In the genomic region with DNA sequence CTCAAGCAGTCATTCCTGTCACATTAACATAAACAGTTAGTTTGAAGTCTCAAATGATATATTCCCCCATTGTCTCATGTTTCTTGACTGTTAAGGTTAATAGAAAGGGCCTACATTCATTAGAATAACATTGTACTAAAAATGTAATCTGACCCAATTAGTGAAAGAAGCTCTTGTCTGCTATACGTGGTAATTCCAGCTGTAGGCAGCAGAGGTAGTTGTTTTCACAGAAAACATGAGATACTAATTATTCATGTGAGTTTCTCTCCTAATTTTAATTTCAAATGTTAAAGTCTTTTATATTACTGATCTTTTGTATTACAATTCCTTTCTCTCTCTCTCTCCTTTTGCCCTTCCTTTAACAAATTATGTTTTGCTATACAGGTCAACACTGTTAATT, we compare ENCODE assay signal across 8 cellular contexts. TPM values are rescaled to one million over a fixed set of nuclear protein-coding genes. Genes with fewer than 3 reads are reported as not detected.
DNase-seq lines count a peak whose midpoint lies in the region; ATAC-seq lines count a peak whose summit lies in the region.

No MANE protein-coding gene starts in this region.

- H3K9me3 ChIP-seq in adipocyte (ENCODE audit: control insufficient read depth, low read length) = no peaks in the 10 kb centered on the region

- no peak overlapping the region for H3K4me3 ChIP-seq in adipocyte (ENCODE audit: low read length)

- no peak overlapping the region for H3K9ac ChIP-seq in adipocyte (ENCODE audit: low read length)

- ATAC-seq in HG03521 (IDR thresholded peaks at IDR 0.05; ENCODE audit: unreplicated experiment) (no peak), GM21786 (IDR thresholded peaks at IDR 0.05; ENCODE audit: unreplicated experiment) (no peak)

- H3K36me3 ChIP-seq in adipocyte (ENCODE audit: control insufficient read depth, insufficient read depth, low read length, severe bottlenecking) = no peaks in the 10 kb centered on the region

- no peaks in the 10 kb centered on the region for H3K4me1 ChIP-seq in adipocyte (ENCODE audit: control insufficient read depth, insufficient read depth, low read length)

- peak; percentile 40 for DNase-seq in EL
- DNase-seq in LoVo (ENCODE audit: low spot score) = peak; percentile 15
- peak; percentile 69 for DNase-seq in adipocyte (ENCODE audit: low read depth)
- DNase-seq in kidney glomerular epithelial cell (lab: John Stamatoyannopoulos, UW) = peak; percentile 7
- no peak for DNase-seq in activated naive CD4-positive, alpha-beta T cell (lab: John Stamatoyannopoulos, UW)
- no peak for DNase-seq in mucosa of gallbladder (ENCODE audit: low spot score)

- no peaks in the 10 kb centered on the region for H3K27me3 ChIP-seq in adipocyte (replicated peaks; ENCODE audit: control insufficient read depth, insufficient read depth, low read length)

RNA-seq across cellular contexts. Expression of a gene that starts 26.0 kb away (rescaled TPM):
- total RNA-seq in mucosa of gallbladder = 37.1 TPM

RNA-seq across cellular contexts. Expression of a gene that starts 40.0 kb away (rescaled TPM):
- total RNA-seq in mucosa of gallbladder = 35.9 TPM

Comparison
In these comparisons a context has a peak if more than half of its experiments do, and no peak if none do; other contexts are left out.
1. DNase-seq: peak in EL (single experiment), LoVo (single experiment), adipocyte (single experiment) and kidney glomerular epithelial cell (single experiment); none in activated naive CD4-positive, alpha-beta T cell (0 of 4) and mucosa of gallbladder (single experiment).